Comparison of ENCODE assay signal across 1 cellular context in the genomic region with DNA sequence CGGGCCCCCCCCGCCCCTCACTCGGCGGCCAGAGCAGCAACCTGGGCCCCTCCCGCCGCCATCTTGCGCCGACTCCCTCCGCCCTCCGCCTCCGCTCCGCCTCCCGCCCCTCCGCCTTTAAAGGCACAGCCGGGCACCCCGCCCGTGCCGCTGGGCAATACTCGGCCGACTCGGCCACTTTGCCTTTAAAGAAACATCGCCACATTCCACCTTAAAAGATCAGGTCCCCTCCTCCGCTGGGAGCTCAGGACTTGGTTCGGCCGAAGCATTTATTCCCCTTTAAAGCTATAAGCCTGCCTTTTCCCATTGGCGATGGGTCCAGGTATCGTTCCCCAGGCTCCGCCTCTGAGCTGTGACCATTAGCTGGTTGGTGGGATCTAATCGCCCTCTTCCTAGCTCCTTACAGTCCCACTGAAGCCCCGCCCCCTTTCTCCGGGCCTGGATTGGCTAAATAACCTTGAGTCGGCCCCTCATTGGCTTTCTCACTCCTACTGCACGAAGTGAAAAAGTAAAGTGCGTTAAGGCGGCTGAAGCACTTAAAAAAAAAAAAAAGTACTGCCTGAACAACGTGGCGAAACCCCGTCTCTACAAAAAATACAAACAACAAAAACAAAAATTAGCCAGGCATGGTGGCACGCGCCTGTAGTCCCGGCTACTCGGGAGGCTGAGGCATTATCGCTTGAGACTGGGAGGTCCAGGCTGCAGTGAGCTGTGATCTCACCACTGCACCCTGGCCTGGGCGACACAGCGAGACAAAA.
TF ChIP-seq lines count a peak whose summit lies in the region.

TSS of gene ZBTB22 (minus strand) at position 77 of the 758 bp plus-strand sequence. CDS start 828 bp downstream, outside the sequence.

TF ChIP-seq in HEK293, 187 proteins besides CTCF, POLR2A, EP300 and RAD21 (continued from another document and continues in another):
- peak; percentile 43 for TF ChIP-seq KLF17 (tag by site-specific recombination; IDR thresholded peaks at IDR 0.05)
- TF ChIP-seq ZNF132 (tag by site-specific recombination; IDR thresholded peaks at IDR 0.05; ENCODE audit: borderline replicate concordance): no peak
- no peak for TF ChIP-seq ZBTB7A (tag by site-specific recombination; IDR thresholded peaks at IDR 0.05; ENCODE audit: low read depth)
- TF ChIP-seq ZBTB8A (tag by site-specific recombination; IDR thresholded peaks at IDR 0.05): peak; percentile 98
- no peak for TF ChIP-seq GFI1B (tag by site-specific recombination; IDR thresholded peaks at IDR 0.05)
- no peak for TF ChIP-seq HOXD13 (CRISPR knock-in tag; IDR thresholded peaks at IDR 0.05; ENCODE audit: borderline replicate concordance)
- TF ChIP-seq, protein P1, sequence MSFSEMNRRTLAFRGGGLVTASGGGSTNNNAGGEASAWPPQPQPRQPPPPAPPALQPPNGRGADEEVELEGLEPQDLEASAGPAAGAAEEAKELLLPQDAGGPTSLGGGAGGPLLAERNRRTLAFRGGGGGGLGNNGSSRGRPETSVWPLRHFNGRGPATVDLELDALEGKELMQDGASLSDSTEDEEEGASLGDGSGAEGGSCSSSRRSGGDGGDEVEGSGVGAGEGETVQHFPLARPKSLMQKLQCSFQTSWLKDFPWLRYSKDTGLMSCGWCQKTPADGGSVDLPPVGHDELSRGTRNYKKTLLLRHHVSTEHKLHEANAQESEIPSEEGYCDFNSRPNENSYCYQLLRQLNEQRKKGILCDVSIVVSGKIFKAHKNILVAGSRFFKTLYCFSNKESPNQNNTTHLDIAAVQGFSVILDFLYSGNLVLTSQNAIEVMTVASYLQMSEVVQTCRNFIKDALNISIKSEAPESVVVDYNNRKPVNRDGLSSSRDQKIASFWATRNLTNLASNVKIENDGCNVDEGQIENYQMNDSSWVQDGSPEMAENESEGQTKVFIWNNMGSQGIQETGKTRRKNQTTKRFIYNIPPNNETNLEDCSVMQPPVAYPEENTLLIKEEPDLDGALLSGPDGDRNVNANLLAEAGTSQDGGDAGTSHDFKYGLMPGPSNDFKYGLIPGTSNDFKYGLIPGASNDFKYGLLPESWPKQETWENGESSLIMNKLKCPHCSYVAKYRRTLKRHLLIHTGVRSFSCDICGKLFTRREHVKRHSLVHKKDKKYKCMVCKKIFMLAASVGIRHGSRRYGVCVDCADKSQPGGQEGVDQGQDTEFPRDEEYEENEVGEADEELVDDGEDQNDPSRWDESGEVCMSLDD (tag by site-specific recombination; IDR thresholded peaks at IDR 0.05): no peak
- peak; percentile 56 for TF ChIP-seq GLIS1 (tag by site-specific recombination; IDR thresholded peaks at IDR 0.05)
- TF ChIP-seq ZNF571 (tag by site-specific recombination; IDR thresholded peaks at IDR 0.05): no peak
- no peak; the same call in 1 of the 2 replicates for TF ChIP-seq OVOL3 (tag by site-specific recombination; IDR thresholded peaks at IDR 0.05)
- peak; percentile 52 for TF ChIP-seq KLF9 (tag by site-specific recombination; IDR thresholded peaks at IDR 0.05; ENCODE audit: low read depth)
- TF ChIP-seq ZFP41 (tag by site-specific recombination; IDR thresholded peaks at IDR 0.05; ENCODE audit: borderline replicate concordance): no peak
- TF ChIP-seq ZNF10 (tag by site-specific recombination; IDR thresholded peaks at IDR 0.05): no peak; the same call in 1 of the 2 replicates
- no peak for TF ChIP-seq ZNF707 (tag by site-specific recombination; IDR thresholded peaks at IDR 0.05)
- no peak for TF ChIP-seq ZNF146 (tag by site-specific recombination; IDR thresholded peaks at IDR 0.05)
- TF ChIP-seq, protein P2, sequence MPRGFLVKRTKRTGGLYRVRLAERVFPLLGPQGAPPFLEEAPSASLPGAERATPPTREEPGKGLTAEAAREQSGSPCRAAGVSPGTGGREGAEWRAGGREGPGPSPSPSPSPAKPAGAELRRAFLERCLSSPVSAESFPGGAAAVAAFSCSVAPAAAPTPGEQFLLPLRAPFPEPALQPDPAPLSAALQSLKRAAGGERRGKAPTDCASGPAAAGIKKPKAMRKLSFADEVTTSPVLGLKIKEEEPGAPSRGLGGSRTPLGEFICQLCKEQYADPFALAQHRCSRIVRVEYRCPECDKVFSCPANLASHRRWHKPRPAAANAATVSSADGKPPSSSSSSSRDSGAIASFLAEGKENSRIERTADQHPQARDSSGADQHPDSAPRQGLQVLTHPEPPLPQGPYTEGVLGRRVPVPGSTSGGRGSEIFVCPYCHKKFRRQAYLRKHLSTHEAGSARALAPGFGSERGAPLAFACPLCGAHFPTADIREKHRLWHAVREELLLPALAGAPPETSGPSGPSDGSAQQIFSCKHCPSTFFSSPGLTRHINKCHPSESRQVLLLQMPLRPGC (tag by site-specific recombination; IDR thresholded peaks at IDR 0.05): peak; percentile 27; the same call in 1 of the 2 replicates
- TF ChIP-seq ZNF2 (tag by site-specific recombination; IDR thresholded peaks at IDR 0.05): peak; percentile 77
- peak; percentile 85 for TF ChIP-seq ZNF660 (tag by site-specific recombination; IDR thresholded peaks at IDR 0.05)
- TF ChIP-seq ZNF664 (tag by site-specific recombination; IDR thresholded peaks at IDR 0.05): 0 out of 2 replicates have a peak, but pooled peaks have one; percentile 41
- TF ChIP-seq, protein P3, sequence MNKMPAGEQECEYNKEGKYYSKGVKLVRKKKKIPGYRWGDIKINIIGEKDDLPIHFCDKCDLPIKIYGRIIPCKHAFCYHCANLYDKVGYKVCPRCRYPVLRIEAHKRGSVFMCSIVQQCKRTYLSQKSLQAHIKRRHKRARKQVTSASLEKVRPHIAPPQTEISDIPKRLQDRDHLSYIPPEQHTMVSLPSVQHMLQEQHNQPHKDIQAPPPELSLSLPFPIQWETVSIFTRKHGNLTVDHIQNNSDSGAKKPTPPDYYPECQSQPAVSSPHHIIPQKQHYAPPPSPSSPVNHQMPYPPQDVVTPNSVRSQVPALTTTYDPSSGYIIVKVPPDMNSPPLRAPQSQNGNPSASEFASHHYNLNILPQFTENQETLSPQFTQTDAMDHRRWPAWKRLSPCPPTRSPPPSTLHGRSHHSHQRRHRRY (tag by site-specific recombination; IDR thresholded peaks at IDR 0.05): no peak
- no peak for TF ChIP-seq ZNF18 (tag by site-specific recombination; IDR thresholded peaks at IDR 0.05)
- TF ChIP-seq, protein P4, sequence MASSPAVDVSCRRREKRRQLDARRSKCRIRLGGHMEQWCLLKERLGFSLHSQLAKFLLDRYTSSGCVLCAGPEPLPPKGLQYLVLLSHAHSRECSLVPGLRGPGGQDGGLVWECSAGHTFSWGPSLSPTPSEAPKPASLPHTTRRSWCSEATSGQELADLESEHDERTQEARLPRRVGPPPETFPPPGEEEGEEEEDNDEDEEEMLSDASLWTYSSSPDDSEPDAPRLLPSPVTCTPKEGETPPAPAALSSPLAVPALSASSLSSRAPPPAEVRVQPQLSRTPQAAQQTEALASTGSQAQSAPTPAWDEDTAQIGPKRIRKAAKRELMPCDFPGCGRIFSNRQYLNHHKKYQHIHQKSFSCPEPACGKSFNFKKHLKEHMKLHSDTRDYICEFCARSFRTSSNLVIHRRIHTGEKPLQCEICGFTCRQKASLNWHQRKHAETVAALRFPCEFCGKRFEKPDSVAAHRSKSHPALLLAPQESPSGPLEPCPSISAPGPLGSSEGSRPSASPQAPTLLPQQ (tag by site-specific recombination; IDR thresholded peaks at IDR 0.05): peak; percentile 99
- TF ChIP-seq ZNF391 (tag by site-specific recombination; IDR thresholded peaks at IDR 0.05; ENCODE audit: borderline replicate concordance, low read depth): no peak; the same call in 1 of the 2 replicates
- no peak for TF ChIP-seq ZNF423 (tag by site-specific recombination; IDR thresholded peaks at IDR 0.05)
- no peak for TF ChIP-seq ZNF518A (tag by site-specific recombination; conservative IDR thresholded peaks at IDR 0.05; ENCODE audit: low read depth)
- TF ChIP-seq ZNF274 (IDR thresholded peaks at IDR 0.05; ENCODE audit: low read length): no peak
- TF ChIP-seq ZNF274 (tag by site-specific recombination; IDR thresholded peaks at IDR 0.05; ENCODE audit: borderline replicate concordance): no peak
- TF ChIP-seq ZNF138 (tag by site-specific recombination; IDR thresholded peaks at IDR 0.05; ENCODE audit: borderline replicate concordance): no peak
- TF ChIP-seq, protein P5, sequence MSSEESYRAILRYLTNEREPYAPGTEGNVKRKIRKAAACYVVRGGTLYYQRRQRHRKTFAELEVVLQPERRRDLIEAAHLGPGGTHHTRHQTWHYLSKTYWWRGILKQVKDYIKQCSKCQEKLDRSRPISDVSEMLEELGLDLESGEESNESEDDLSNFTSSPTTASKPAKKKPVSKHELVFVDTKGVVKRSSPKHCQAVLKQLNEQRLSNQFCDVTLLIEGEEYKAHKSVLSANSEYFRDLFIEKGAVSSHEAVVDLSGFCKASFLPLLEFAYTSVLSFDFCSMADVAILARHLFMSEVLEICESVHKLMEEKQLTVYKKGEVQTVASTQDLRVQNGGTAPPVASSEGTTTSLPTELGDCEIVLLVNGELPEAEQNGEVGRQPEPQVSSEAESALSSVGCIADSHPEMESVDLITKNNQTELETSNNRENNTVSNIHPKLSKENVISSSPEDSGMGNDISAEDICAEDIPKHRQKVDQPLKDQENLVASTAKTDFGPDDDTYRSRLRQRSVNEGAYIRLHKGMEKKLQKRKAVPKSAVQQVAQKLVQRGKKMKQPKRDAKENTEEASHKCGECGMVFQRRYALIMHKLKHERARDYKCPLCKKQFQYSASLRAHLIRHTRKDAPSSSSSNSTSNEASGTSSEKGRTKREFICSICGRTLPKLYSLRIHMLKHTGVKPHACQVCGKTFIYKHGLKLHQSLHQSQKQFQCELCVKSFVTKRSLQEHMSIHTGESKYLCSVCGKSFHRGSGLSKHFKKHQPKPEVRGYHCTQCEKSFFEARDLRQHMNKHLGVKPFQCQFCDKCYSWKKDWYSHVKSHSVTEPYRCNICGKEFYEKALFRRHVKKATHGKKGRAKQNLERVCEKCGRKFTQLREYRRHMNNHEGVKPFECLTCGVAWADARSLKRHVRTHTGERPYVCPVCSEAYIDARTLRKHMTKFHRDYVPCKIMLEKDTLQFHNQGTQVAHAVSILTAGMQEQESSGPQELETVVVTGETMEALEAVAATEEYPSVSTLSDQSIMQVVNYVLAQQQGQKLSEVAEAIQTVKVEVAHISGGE (tag by site-specific recombination; conservative IDR thresholded peaks at IDR 0.05; ENCODE audit: low read depth): no peak
- no peak for TF ChIP-seq ZNF623 (tag by site-specific recombination; IDR thresholded peaks at IDR 0.05)
- no peak for TF ChIP-seq ZNF155 (tag by site-specific recombination; IDR thresholded peaks at IDR 0.05)
- no peak; the same call in 1 of the 2 replicates for TF ChIP-seq FEZF1 (tag by site-specific recombination; IDR thresholded peaks at IDR 0.05)
- TF ChIP-seq, protein P6, sequence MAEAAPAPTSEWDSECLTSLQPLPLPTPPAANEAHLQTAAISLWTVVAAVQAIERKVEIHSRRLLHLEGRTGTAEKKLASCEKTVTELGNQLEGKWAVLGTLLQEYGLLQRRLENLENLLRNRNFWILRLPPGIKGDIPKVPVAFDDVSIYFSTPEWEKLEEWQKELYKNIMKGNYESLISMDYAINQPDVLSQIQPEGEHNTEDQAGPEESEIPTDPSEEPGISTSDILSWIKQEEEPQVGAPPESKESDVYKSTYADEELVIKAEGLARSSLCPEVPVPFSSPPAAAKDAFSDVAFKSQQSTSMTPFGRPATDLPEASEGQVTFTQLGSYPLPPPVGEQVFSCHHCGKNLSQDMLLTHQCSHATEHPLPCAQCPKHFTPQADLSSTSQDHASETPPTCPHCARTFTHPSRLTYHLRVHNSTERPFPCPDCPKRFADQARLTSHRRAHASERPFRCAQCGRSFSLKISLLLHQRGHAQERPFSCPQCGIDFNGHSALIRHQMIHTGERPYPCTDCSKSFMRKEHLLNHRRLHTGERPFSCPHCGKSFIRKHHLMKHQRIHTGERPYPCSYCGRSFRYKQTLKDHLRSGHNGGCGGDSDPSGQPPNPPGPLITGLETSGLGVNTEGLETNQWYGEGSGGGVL (tag by site-specific recombination; IDR thresholded peaks at IDR 0.05): no peak
